In the genomic region with DNA sequence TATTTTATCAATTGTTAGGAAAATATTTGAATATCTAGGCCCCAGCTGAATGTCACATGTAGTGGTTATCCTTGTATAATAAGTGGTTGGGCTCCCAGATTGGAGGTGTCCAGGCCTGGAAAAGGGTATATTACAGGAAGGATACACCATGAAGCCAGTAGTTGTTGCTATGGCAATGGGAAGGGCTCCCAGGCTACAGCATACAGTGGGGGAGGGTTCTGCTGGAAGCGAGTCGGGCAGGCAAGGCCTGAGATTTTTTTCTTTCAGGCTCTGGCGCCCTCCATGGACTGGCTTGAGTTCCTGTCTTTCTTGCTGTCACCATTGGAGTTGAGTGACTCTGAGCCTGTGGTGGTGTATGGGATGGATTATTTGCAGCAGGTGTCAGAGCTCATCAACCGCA, we compare ENCODE assay signal across 1 cellular context.
TF ChIP-seq lines count a peak whose summit lies in the region.

No MANE protein-coding gene starts in this region.

TF ChIP-seq in HCT116, 20 proteins besides CTCF, POLR2A, EP300 and RAD21 (continued from another document):
- TF ChIP-seq ZBTB33 (IDR thresholded peaks at IDR 0.05; ENCODE audit: extremely low read depth, insufficient replicate concordance, low read length) (no peak), ZNF274 (IDR thresholded peaks at IDR 0.05; ENCODE audit: low read depth, low read length) (no peak)
